Comparison of ENCODE assay signal across 23 cellular contexts in genomic region chr15:70967646-70968045, GRCh38.
DNase-seq lines count a peak whose midpoint lies in the region; ATAC-seq, FAIRE-seq and TF ChIP-seq lines count a peak whose summit lies in the region.
"Had no signal": no experiment of that assay in that cellular context is flagged by ENCODE, and none has a peak within 500 bp of the region (broad histone marks: within the 10 kb centered on the region; RNA-seq: fewer than 3 reads in every experiment).

No MANE protein-coding gene starts in this region.

- no peak overlapping the region for H3K4me3 Mint-ChIP-seq in glutamatergic neuron (ENCODE audit: unreplicated experiment)
- H3K4me3 Mint-ChIP-seq: B cell; CD4-positive, alpha-beta T cell; CD8-positive, alpha-beta T cell had no signal

- in situ Hi-C loops in G401 (cut with HindIII; ENCODE audit: low sequenced_read_pairs) = no loop called here

- DNase-seq in A549 (ENCODE audit: low read depth in 1 of 2, low spot score in 1 of 2) = no peak
- DNase-seq in G401 (ENCODE audit: low spot score) = peak; percentile 86
- peak; percentile 50 for DNase-seq in cerebellum (ENCODE audit: low spot score)
- DNase-seq in thyroid gland = peak; percentile 29 to 31
- DNase-seq in retina = no peak
- no peak for DNase-seq in glutamatergic neuron
- DNase-seq: 8988T; AML-193; Caco-2; Calu3; CD4-positive, alpha-beta T cell; CD8-positive, alpha-beta T cell; DMS79 treated with DMSO at 0.1 percent for 48 hours; GDM1 had no signal

- POLR2A ChIA-PET in A549 (lab: Yijun Ruan, JAX) = no interaction called here

- H3K27me3 Mint-ChIP-seq in glutamatergic neuron (ENCODE audit: unreplicated experiment) = no peaks in the 10 kb centered on the region
- H3K27me3 Mint-ChIP-seq: B cell had no signal

- no peak overlapping the region for H3K4me2 ChIP-seq in A549
- H3K4me2 ChIP-seq: BLaER1 treated with 17β-estradiol and CSF1 and Interleukin-3, amounts not matched to agents 10 nM and 100 nM had no signal

- H3K9me3 ChIP-seq in A549 (no peaks in the 10 kb centered on the region), thyroid gland (no peaks in the 10 kb centered on the region)
- H3K9me3 ChIP-seq: BLaER1 treated with 17β-estradiol and CSF1 and Interleukin-3, amounts not matched to agents 10 nM and 100 nM; Caco-2 had no signal

- H3K27me3 ChIP-seq in thyroid gland = no peaks in the 10 kb centered on the region
- H3K27me3 ChIP-seq: BLaER1 treated with 17β-estradiol and CSF1 and Interleukin-3, amounts not matched to agents 10 nM and 100 nM had no signal

- CTCF ChIA-PET in A549 (lab: Yijun Ruan, JAX) = interaction anchor here (0.6 kb wide), 1 partner anchor 122 kb away, joined by 3 read pairs; no protein-coding TSS in a partner anchor

- no peaks in the 10 kb centered on the region for H3K9me3 Mint-ChIP-seq in glutamatergic neuron (ENCODE audit: unreplicated experiment)
- H3K9me3 Mint-ChIP-seq: CD8-positive, alpha-beta T cell had no signal

- no peak for TF ChIP-seq RAD21 in A549 (conservative IDR thresholded peaks at IDR 0.05 in 1 of 2, IDR thresholded peaks at IDR 0.05 in 1 of 2)

- H3K4me1 ChIP-seq in A549 (no peaks in the 10 kb centered on the region), thyroid gland (no peaks in the 10 kb centered on the region)
- H3K4me1 ChIP-seq: BLaER1 treated with 17β-estradiol and CSF1 and Interleukin-3, amounts not matched to agents 10 nM and 100 nM; Caco-2 had no signal

- peak; percentile 39 for FAIRE-seq in A549 (lab: Jason Lieb, UNC)
- FAIRE-seq: A204.1, D721Med, GM12892, GM18507 had no signal

- no peak for ATAC-seq in A549
- ATAC-seq in HG02870 (IDR thresholded peaks at IDR 0.05; ENCODE audit: unreplicated experiment) = no peak
- ATAC-seq: CD8-positive, alpha-beta T cell; GM12878 had no signal

- 91% methylated on average over 1 of the region's 1 CpG for WGBS in A549 (ENCODE audit: missing lambda C conversion rate)
- WGBS in thyroid gland, 2 donors = 29 to 32% methylated on average over 1 of the region's 1 CpG

- TF ChIP-seq CTCF in A549 (IDR thresholded peaks at IDR 0.05) = no peak
- TF ChIP-seq CTCF in thyroid gland (IDR thresholded peaks at IDR 0.05) = no peak
- TF ChIP-seq CTCF in glutamatergic neuron (IDR thresholded peaks at IDR 0.05; ENCODE audit: partially characterized antibody, unreplicated experiment) = no peak

- no peak overlapping the region for H3K4me3 ChIP-seq in A549
- no peak overlapping the region for H3K4me3 ChIP-seq in thyroid gland (replicated peaks in 1 of 3)
- H3K4me3 ChIP-seq: BLaER1 treated with 17β-estradiol and CSF1 and Interleukin-3, amounts not matched to agents 10 nM and 100 nM; GM12878 had no signal

- H3K27ac Mint-ChIP-seq in glutamatergic neuron (ENCODE audit: unreplicated experiment) = no peak overlapping the region
- H3K27ac Mint-ChIP-seq: B cell; CD4-positive, alpha-beta T cell; CD8-positive, alpha-beta T cell had no signal

- no peaks in the 10 kb centered on the region for H3K36me3 ChIP-seq in thyroid gland
- H3K36me3 ChIP-seq: BLaER1 treated with 17β-estradiol and CSF1 and Interleukin-3, amounts not matched to agents 10 nM and 100 nM had no signal

- H3K36me3 Mint-ChIP-seq in glutamatergic neuron (ENCODE audit: unreplicated experiment) = peaks cover 3% of the 10 kb centered on the region
- H3K36me3 Mint-ChIP-seq: CD8-positive, alpha-beta T cell had no signal

- intact Hi-C loops in thyroid gland (cut with DNase I) = no loop called here

- TF ChIP-seq EP300 in A549 (IDR thresholded peaks at IDR 0.05) = no peak

- no peak for TF ChIP-seq POLR2A in A549 (IDR thresholded peaks at IDR 0.05; ENCODE audit: low read length)
- no peak for TF ChIP-seq POLR2A in thyroid gland (IDR thresholded peaks at IDR 0.05)

- no peaks in the 10 kb centered on the region for H3K4me1 Mint-ChIP-seq in glutamatergic neuron (ENCODE audit: low read depth, unreplicated experiment)
- H3K4me1 Mint-ChIP-seq: B cell had no signal

- H3K27ac ChIP-seq in A549 = no peak overlapping the region
- H3K27ac ChIP-seq in thyroid gland = no peak overlapping the region
- H3K27ac ChIP-seq: BLaER1 treated with 17β-estradiol and CSF1 and Interleukin-3, amounts not matched to agents 10 nM and 100 nM; C4-2B had no signal

TF ChIP-seq in A549, 52 proteins besides CTCF, POLR2A, EP300 and RAD21:
- TF ChIP-seq RCOR1 (IDR thresholded peaks at IDR 0.05; ENCODE audit: low read depth, low read length) = no peak
- no peak for TF ChIP-seq HOXA7 (CRISPR knock-in tag; IDR thresholded peaks at IDR 0.05)
- TF ChIP-seq JUN (IDR thresholded peaks at IDR 0.05) = no peak
- TF ChIP-seq FOXS1 (CRISPR knock-in tag; IDR thresholded peaks at IDR 0.05) = no peak
- no peak for TF ChIP-seq FOSL2 (IDR thresholded peaks at IDR 0.05)
- no peak for TF ChIP-seq FOSL2 (CRISPR knock-in tag; IDR thresholded peaks at IDR 0.05)
- no peak for TF ChIP-seq HDAC2 (IDR thresholded peaks at IDR 0.05)
- no peak for TF ChIP-seq MAX (IDR thresholded peaks at IDR 0.05)
- no peak for TF ChIP-seq PHF8 (IDR thresholded peaks at IDR 0.05; ENCODE audit: borderline replicate concordance, low read depth)
- TF ChIP-seq, protein P1, sequence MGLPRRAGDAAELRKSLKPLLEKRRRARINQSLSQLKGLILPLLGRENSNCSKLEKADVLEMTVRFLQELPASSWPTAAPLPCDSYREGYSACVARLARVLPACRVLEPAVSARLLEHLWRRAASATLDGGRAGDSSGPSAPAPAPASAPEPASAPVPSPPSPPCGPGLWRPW (IDR thresholded peaks at IDR 0.05) = no peak
- TF ChIP-seq, protein P2, sequence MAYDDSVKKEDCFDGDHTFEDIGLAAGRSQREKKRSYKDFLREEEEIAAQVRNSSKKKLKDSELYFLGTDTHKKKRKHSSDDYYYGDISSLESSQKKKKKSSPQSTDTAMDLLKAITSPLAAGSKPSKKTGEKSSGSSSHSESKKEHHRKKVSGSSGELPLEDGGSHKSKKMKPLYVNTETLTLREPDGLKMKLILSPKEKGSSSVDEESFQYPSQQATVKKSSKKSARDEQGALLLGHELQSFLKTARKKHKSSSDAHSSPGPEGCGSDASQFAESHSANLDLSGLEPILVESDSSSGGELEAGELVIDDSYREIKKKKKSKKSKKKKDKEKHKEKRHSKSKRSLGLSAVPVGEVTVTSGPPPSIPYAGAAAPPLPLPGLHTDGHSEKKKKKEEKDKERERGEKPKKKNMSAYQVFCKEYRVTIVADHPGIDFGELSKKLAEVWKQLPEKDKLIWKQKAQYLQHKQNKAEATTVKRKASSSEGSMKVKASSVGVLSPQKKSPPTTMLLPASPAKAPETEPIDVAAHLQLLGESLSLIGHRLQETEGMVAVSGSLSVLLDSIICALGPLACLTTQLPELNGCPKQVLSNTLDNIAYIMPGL (CRISPR knock-in tag; IDR thresholded peaks at IDR 0.05; ENCODE audit: borderline replicate concordance) = no peak
- TF ChIP-seq HOXB5 (CRISPR knock-in tag; IDR thresholded peaks at IDR 0.05) = no peak
- TF ChIP-seq CBX8 (IDR thresholded peaks at IDR 0.05) = no peak
- TF ChIP-seq FOSB (CRISPR knock-in tag; IDR thresholded peaks at IDR 0.05) = no peak
- no peak for TF ChIP-seq ZSCAN20 (CRISPR knock-in tag; IDR thresholded peaks at IDR 0.05)

Comparison
In these comparisons a context has a peak if more than half of its experiments do, and no peak if none do; other contexts are left out.
1. DNase-seq: peak in G401 (single experiment), cerebellum (single experiment) and thyroid gland (2 of 2); none in A549 (0 of 2), retina (single experiment) and glutamatergic neuron (single experiment).